ENCODE assay signal across 10 cellular contexts in the genomic region with DNA sequence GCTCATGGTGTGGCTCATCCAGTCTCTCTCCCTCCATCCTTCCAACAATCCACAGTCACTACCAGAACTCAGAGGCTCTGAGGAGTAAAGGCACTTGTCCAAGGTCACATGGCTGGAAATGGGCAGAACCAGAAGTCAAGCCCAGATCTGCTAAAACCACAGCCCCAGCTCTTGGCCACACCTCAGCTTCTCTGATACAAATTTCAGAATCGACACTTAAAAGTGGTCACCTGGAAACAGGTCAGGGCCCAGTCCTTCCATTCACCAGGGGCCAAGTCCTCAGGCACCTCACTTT.
A peak's percentile ranks its signal among the peaks of the same experiment; 100 is the strongest.
DNase-seq lines count a peak whose midpoint lies in the region; ATAC-seq and TF ChIP-seq lines count a peak whose summit lies in the region.
"Had no signal": no experiment of that assay in that cellular context is flagged by ENCODE, and none has a peak within 500 bp of the region (broad histone marks: within the 10 kb centered on the region; RNA-seq: fewer than 3 reads in every experiment).

No MANE protein-coding gene starts in this region.

- in situ Hi-C loops in gastrocnemius medialis (cut with MboI; ENCODE audit: low sequenced_read_pairs in 4 of 4): loop anchor here in 2 of 4 donors (5.0 to 10.0 kb wide), 2 partner anchors 115 to 117 kb away; a partner anchor contains a TSS

- no peaks in the 10 kb centered on the region for H3K36me3 ChIP-seq in esophagus squamous epithelium
- H3K36me3 ChIP-seq in gastrocnemius medialis: no peaks in the 10 kb centered on the region

- no peak for TF ChIP-seq POLR2A in esophagus squamous epithelium (IDR thresholded peaks at IDR 0.05)
- TF ChIP-seq POLR2A in gastrocnemius medialis (IDR thresholded peaks at IDR 0.05): no peak

- H3K4me1 ChIP-seq in esophagus squamous epithelium (peaks cover 40 to 95% (median 74%) of the 10 kb centered on the region in 3 donors), gastrocnemius medialis (peaks cover 77 to 90% of the 10 kb centered on the region in 2 donors)

- ATAC-seq in T-helper 17 cell (no peak), gastrocnemius medialis (peak in 1 of 2 donors; percentile 8)

- no peak overlapping the region for H3K4me3 Mint-ChIP-seq in T-helper 17 cell

- H3K9me3 ChIP-seq in T-helper 17 cell (ENCODE audit: control insufficient read depth, low read length, poor library complexity, severe bottlenecking): no peaks in the 10 kb centered on the region
- H3K9me3 ChIP-seq in esophagus squamous epithelium: no peaks in the 10 kb centered on the region
- no peaks in the 10 kb centered on the region for H3K9me3 ChIP-seq in gastrocnemius medialis

- H3K4me3 ChIP-seq in esophagus squamous epithelium (no peak overlapping the region), gastrocnemius medialis (no peak overlapping the region)

- TF ChIP-seq CTCF in esophagus squamous epithelium (IDR thresholded peaks at IDR 0.05): no peak
- no peak for TF ChIP-seq CTCF in gastrocnemius medialis (IDR thresholded peaks at IDR 0.05 in 4 of 5, conservative IDR thresholded peaks at IDR 0.05 in 1 of 5)

- H3K4me1 Mint-ChIP-seq in T-helper 17 cell: peaks cover 51% of the 10 kb centered on the region

- WGBS in esophagus squamous epithelium, 2 donors: 44 to 50% methylated on average over 1 of the region's 1 CpG

- no peaks in the 10 kb centered on the region for H3K36me3 Mint-ChIP-seq in T-helper 17 cell (ENCODE audit: low read depth)

- peak overlapping the region; percentile 4 for H3K27ac Mint-ChIP-seq in T-helper 17 cell

- intact Hi-C loops in esophagus squamous epithelium (cut with DNase I) (no loop called here), gastrocnemius medialis (cut with DNase I; ENCODE audit: low total_unique reads) (loop anchor here (2.0 kb wide), 1 partner anchor 45 kb away; no protein-coding TSS in a partner anchor)

- H3K27ac ChIP-seq in esophagus squamous epithelium: peak overlapping the region; percentile 71 to 87 (median 83)
- peak overlapping the region; percentile 88 to 94 (median 92) for H3K27ac ChIP-seq in gastrocnemius medialis
- H3K27ac ChIP-seq in caudate nucleus (ENCODE audit: low read depth, low read length): no peak overlapping the region

- no peaks in the 10 kb centered on the region for H3K27me3 Mint-ChIP-seq in T-helper 17 cell

- H3K27me3 ChIP-seq in esophagus squamous epithelium (no peaks in the 10 kb centered on the region), gastrocnemius medialis (no peaks in the 10 kb centered on the region)

- DNase-seq in GM03348 (ENCODE audit: low spot score) (peak; percentile 35), T-helper 17 cell (no peak), esophagus squamous epithelium (lab: John Stamatoyannopoulos, UW) (no peak), gastrocnemius medialis (peak in 1 of 2 donors; percentile 43), NCI-H446 treated with DMSO at 0.1 percent for 48 hours (lab: John Stamatoyannopoulos, UW) (no peak), OCI-M2 (lab: John Stamatoyannopoulos, UW; ENCODE audit: unreplicated experiment) (no peak), caudate nucleus (lab: John Stamatoyannopoulos, UW) (no peak)
- DNase-seq in activated effector memory CD4-positive, alpha-beta T cell treated with Interleukin-2 at 50 U/mL for 16 hours: no peak
- DNase-seq: NCI-H1694, SW 1271 had no signal
